In genomic region chrX:119790977-119791436, GRCh38 we compare ENCODE assay signal across 9 cellular contexts. TPM values are rescaled to one million over a fixed set of nuclear protein-coding genes. Genes with fewer than 3 reads are reported as not detected.
DNase-seq lines count a peak whose midpoint lies in the region; ATAC-seq, FAIRE-seq and TF ChIP-seq lines count a peak whose summit lies in the region.
"Had no signal": no experiment of that assay in that cellular context is flagged by ENCODE, and none has a peak within 500 bp of the region (broad histone marks: within the 10 kb centered on the region; RNA-seq: fewer than 3 reads in every experiment).

No MANE protein-coding gene starts in this region.

- CTCF ChIA-PET in activated CD4-positive, alpha-beta memory T cell treated with anti-CD3 and anti-CD28 coated beads, Interleukin-2, amount 10 ng/mL, durations not matched to agents 7 days and 5 days (lab: Charles Lee): interaction anchor here (1.0 to 1.9 kb wide), 15 partner anchors 10 to 322 kb away, joined by 3 to 14 read pairs (median 4); partner anchors contain the start of genes NDUFA1, RNF113A, SEPTIN6 and UPF3B
- CTCF ChIA-PET in endothelial cell of umbilical vein (lab: Charles Lee): interaction anchor here (0.5 to 1.7 kb wide), 10 partner anchors 36 to 317 kb away, joined by 3 to 13 read pairs (median 3); partner anchors contain the start of gene UPF3B

- H3K27ac Mint-ChIP-seq in activated CD4-positive, alpha-beta memory T cell treated with anti-CD3 and anti-CD28 coated beads, Interleukin-2, amount 10 ng/mL, durations not matched to agents 7 days and 5 days: peak overlapping the region; percentile 92

- TF ChIP-seq CTCF in Loucy (conservative IDR thresholded peaks at IDR 0.05; ENCODE audit: low read length): peak; percentile 36
- no peak for TF ChIP-seq CTCF in endothelial cell of umbilical vein (IDR thresholded peaks at IDR 0.05; ENCODE audit: extremely low read depth in 1 of 2, insufficient read depth in 1 of 2, low read depth in 1 of 2, low read length in 2 of 2)

- BruUV-seq in endothelial cell of umbilical vein (replicated peaks; lab: Mats Ljungman, UMichigan): TSS peak; percentile 53

- dilution Hi-C loops in endothelial cell of umbilical vein (cut with MboI; ENCODE audit: extremely low pct_ligation_motif_present, low sequenced_read_pairs): no loop called here

- H3K4me2 ChIP-seq in Loucy (ENCODE audit: low read depth, low read length, poor library complexity, severe bottlenecking) (peak overlapping the region; percentile 89), endothelial cell of umbilical vein (ENCODE audit: insufficient read depth, low read length) (peak overlapping the region; percentile 96)

- H3K4me1 ChIP-seq in Loucy (ENCODE audit: insufficient read depth, low read length, poor library complexity, severe bottlenecking): peaks cover 4% of the 10 kb centered on the region
- H3K4me1 ChIP-seq in endothelial cell of umbilical vein (ENCODE audit: control insufficient read depth, extremely low read depth, insufficient read depth, low read length): peaks cover 24% of the 10 kb centered on the region
- peaks cover 0 to 8% of the 10 kb centered on the region in 2 donors for H3K4me1 ChIP-seq in muscle layer of duodenum (ENCODE audit: control insufficient read depth in 1 of 2, insufficient read depth in 2 of 2, low read length in 2 of 2)

- peak; percentile 5 for ATAC-seq in GM21619 (IDR thresholded peaks at IDR 0.05; ENCODE audit: unreplicated experiment)

- H3K9ac ChIP-seq in Loucy (ENCODE audit: low read depth, low read length, poor library complexity, severe bottlenecking): peak overlapping the region; percentile 97
- peak overlapping the region; percentile 92 for H3K9ac ChIP-seq in endothelial cell of umbilical vein (replicated peaks; ENCODE audit: extremely low read depth, insufficient read depth, low read length)

- no peaks in the 10 kb centered on the region for H3F3A ChIP-seq in Loucy (ENCODE audit: low read depth)

- no peaks in the 10 kb centered on the region for H3K9me2 ChIP-seq in Loucy (replicated peaks; ENCODE audit: low read depth, low read length)

- no peaks in the 10 kb centered on the region for H3K9me3 ChIP-seq in Loucy (ENCODE audit: insufficient read depth, low read depth, low read length)
- no peaks in the 10 kb centered on the region for H3K9me3 ChIP-seq in endothelial cell of umbilical vein (replicated peaks; ENCODE audit: control insufficient read depth, insufficient read depth, low read length)
- no peaks in the 10 kb centered on the region for H3K9me3 ChIP-seq in muscle layer of duodenum (ENCODE audit: control insufficient read depth in 1 of 2, low read length in 2 of 2)

- peak; percentile 50 for FAIRE-seq in endothelial cell of umbilical vein (lab: Jason Lieb, UNC)
- FAIRE-seq: colon had no signal

- H3K27ac ChIP-seq in endothelial cell of umbilical vein (ENCODE audit: insufficient read depth, low read depth, low read length) (peak overlapping the region; percentile 85), muscle layer of duodenum (ENCODE audit: low read length) (peak overlapping the region; percentile 92), substantia nigra (ENCODE audit: low read depth, low read length, poor library complexity, severe bottlenecking) (peak overlapping the region; percentile 93)

- H3K27me3 ChIP-seq in Loucy (ENCODE audit: insufficient read depth, low read length, poor library complexity, severe bottlenecking) (peaks cover 6% of the 10 kb centered on the region), endothelial cell of umbilical vein (ENCODE audit: control insufficient read depth in 2 of 2, insufficient read depth in 2 of 2, low read length in 2 of 2) (no peaks in the 10 kb centered on the region), muscle layer of duodenum (ENCODE audit: low read depth, low read length) (no peaks in the 10 kb centered on the region)

- peak overlapping the region; percentile 96; the same call in 1 of the 2 replicates for H2AFZ ChIP-seq in Loucy (ENCODE audit: low read length)
- no peak overlapping the region for H2AFZ ChIP-seq in endothelial cell of umbilical vein (ENCODE audit: low read depth, low read length)

- peaks cover 66% of the 10 kb centered on the region for H3K79me2 ChIP-seq in Loucy (ENCODE audit: insufficient read depth, low read length)
- H3K79me2 ChIP-seq in endothelial cell of umbilical vein (ENCODE audit: control insufficient read depth, insufficient read depth, low read length): peaks cover 49% of the 10 kb centered on the region

- intact Hi-C loops in endothelial cell of umbilical vein (cut with micrococcal nuclease) (loop anchor here (1.0 to 5.0 kb wide), 5 partner anchors 36 to 217 kb away; partner anchors contain the start of genes NDUFA1, RNF113A, UBE2A and UPF3B), posterior vena cava (cut with DNase I) (no loop called here)

- peak overlapping the region; percentile 93 for H3K4me3 Mint-ChIP-seq in activated CD4-positive, alpha-beta memory T cell treated with anti-CD3 and anti-CD28 coated beads, Interleukin-2, amount 10 ng/mL, durations not matched to agents 7 days and 5 days

- H3K36me3 ChIP-seq in Loucy (ENCODE audit: insufficient read depth, low read length): peaks cover 30% of the 10 kb centered on the region
- peaks cover 4% of the 10 kb centered on the region in 2 experiments for H3K36me3 ChIP-seq in endothelial cell of umbilical vein (ENCODE audit: control insufficient read depth in 2 of 2, extremely low read depth in 1 of 2, insufficient read depth in 2 of 2, low read length in 2 of 2)
- peaks cover 4 to 10% of the 10 kb centered on the region in 2 donors for H3K36me3 ChIP-seq in muscle layer of duodenum (ENCODE audit: control insufficient read depth in 1 of 2, insufficient read depth in 2 of 2, low read length in 2 of 2)

- DNase-seq in EH (ENCODE audit: low read depth) (peak; percentile 43), endothelial cell of umbilical vein (ENCODE audit: low read depth, low spot score) (peak; percentile 57), substantia nigra (lab: John Stamatoyannopoulos, UW) (peak in 22 of 49 donors; percentile 1 to 50 (median 25)), posterior vena cava (ENCODE audit: low spot score) (no peak)
- peak; percentile 50 for DNase-seq in activated CD4-positive, alpha-beta memory T cell treated with anti-CD3 and anti-CD28 coated beads, Interleukin-2, amount 10 ng/mL, durations not matched to agents 7 days and 5 days

- peaks cover 48% of the 10 kb centered on the region for H4K20me1 ChIP-seq in Loucy (ENCODE audit: insufficient read depth, low read length, poor library complexity, severe bottlenecking)
- no peaks in the 10 kb centered on the region for H4K20me1 ChIP-seq in endothelial cell of umbilical vein (replicated peaks; ENCODE audit: control insufficient read depth, extremely low read depth, insufficient read depth, low read length)

- POLR2A ChIA-PET in activated CD4-positive, alpha-beta memory T cell treated with anti-CD3 and anti-CD28 coated beads, Interleukin-2, amount 10 ng/mL, durations not matched to agents 7 days and 5 days (lab: Charles Lee): interaction anchor here (0.8 to 3.7 kb wide), 25 partner anchors 14 to 814 kb away, joined by 3 to 62 read pairs (median 6); partner anchors contain the start of genes NDUFA1, RNF113A, SEPTIN6 and SLC25A5
- POLR2A ChIA-PET in endothelial cell of umbilical vein (lab: Charles Lee): interaction anchor here (0.6 to 2.4 kb wide), 9 partner anchors 9 to 287 kb away, joined by 3 to 22 read pairs (median 4); partner anchors contain the start of genes NDUFA1, RNF113A, SEPTIN6 and UPF3B

- no peaks in the 10 kb centered on the region for H3K27me3 Mint-ChIP-seq in activated CD4-positive, alpha-beta memory T cell treated with anti-CD3 and anti-CD28 coated beads, Interleukin-2, amount 10 ng/mL, durations not matched to agents 7 days and 5 days

- TF ChIP-seq POLR2A in endothelial cell of umbilical vein (IDR thresholded peaks at IDR 0.05; ENCODE audit: low read depth, low read length): no peak

- H3K4me3 ChIP-seq in Loucy (ENCODE audit: low read length, poor library complexity, severe bottlenecking) (peak overlapping the region; percentile 98), endothelial cell of umbilical vein (replicated peaks in 1 of 3; ENCODE audit: insufficient read depth in 1 of 3, low read depth in 1 of 3, low read length in 3 of 3) (peak overlapping the region; percentile 65 to 93 (median 92)), muscle layer of duodenum (ENCODE audit: low read depth in 1 of 2, low read length in 2 of 2) (peak overlapping the region; percentile 64 to 75)

- H3K9me3 Mint-ChIP-seq in activated CD4-positive, alpha-beta memory T cell treated with anti-CD3 and anti-CD28 coated beads, Interleukin-2, amount 10 ng/mL, durations not matched to agents 7 days and 5 days: no peaks in the 10 kb centered on the region

- H3K9me1 ChIP-seq in endothelial cell of umbilical vein (replicated peaks; ENCODE audit: control insufficient read depth, extremely low read depth, insufficient read depth, low read length): no peaks in the 10 kb centered on the region

- H3K4me1 Mint-ChIP-seq in activated CD4-positive, alpha-beta memory T cell treated with anti-CD3 and anti-CD28 coated beads, Interleukin-2, amount 10 ng/mL, durations not matched to agents 7 days and 5 days: peaks cover 33% of the 10 kb centered on the region

- peaks cover 50% of the 10 kb centered on the region for H3K36me3 Mint-ChIP-seq in activated CD4-positive, alpha-beta memory T cell treated with anti-CD3 and anti-CD28 coated beads, Interleukin-2, amount 10 ng/mL, durations not matched to agents 7 days and 5 days (ENCODE audit: low read depth)

RNA-seq across cellular contexts. Expression of gene RPL39, which starts 0.4 kb away (rescaled TPM):
- total RNA-seq in activated CD4-positive, alpha-beta memory T cell treated with anti-CD3 and anti-CD28 coated beads, Interleukin-2, amount 10 ng/mL, durations not matched to agents 7 days and 5 days: 1,000 to 10,000 TPM; 2,056 to 2,070 TPM
- total RNA-seq in endothelial cell of umbilical vein: 1,516 and 1,582 TPM in 2 replicates
- 1,285 and 1,305 TPM in 2 replicates for polyA plus RNA-seq in endothelial cell of umbilical vein
- polyA plus RNA-seq in endothelial cell of umbilical vein (2011; cell fraction: cytosol; rRNA removed): 3,416 and 3,533 TPM in 2 replicates
- 642 and 902 TPM in 2 replicates for polyA plus RNA-seq in endothelial cell of umbilical vein (2011; cell fraction: nucleus; rRNA removed)
- polyA plus RNA-seq in endothelial cell of umbilical vein (2012): 4,393 and 5,665 TPM in 2 replicates
- 147 and 161 TPM in 2 replicates for polyA minus RNA-seq in endothelial cell of umbilical vein
- polyA minus RNA-seq in endothelial cell of umbilical vein (2011; cell fraction: cytosol; rRNA and poly(A)+ RNA removed): 394 TPM
- 46.8 and 58.7 TPM in 2 replicates for polyA minus RNA-seq in endothelial cell of umbilical vein (2011; cell fraction: nucleus; rRNA and poly(A)+ RNA removed)
- total RNA-seq in posterior vena cava: 1,000 to 10,000 TPM; 1,458 to 1,459 TPM

RNA-seq across cellular contexts. Expression of gene SOWAHD, which starts 32.6 kb away (rescaled TPM):
- total RNA-seq in activated CD4-positive, alpha-beta memory T cell treated with anti-CD3 and anti-CD28 coated beads, Interleukin-2, amount 10 ng/mL, durations not matched to agents 7 days and 5 days: 1 to 10 TPM; 1.9 TPM
- not detected in 2 replicates for total RNA-seq in endothelial cell of umbilical vein
- not detected in 2 replicates for polyA plus RNA-seq in endothelial cell of umbilical vein
- not detected in 2 replicates for polyA plus RNA-seq in endothelial cell of umbilical vein (2011; cell fraction: cytosol; rRNA removed)
- polyA plus RNA-seq in endothelial cell of umbilical vein (2011; cell fraction: nucleus; rRNA removed): not detected in 2 replicates
- not detected in 2 replicates for polyA plus RNA-seq in endothelial cell of umbilical vein (2012)
- polyA minus RNA-seq in endothelial cell of umbilical vein: not detected in 2 replicates
- not detected for polyA minus RNA-seq in endothelial cell of umbilical vein (2011; cell fraction: cytosol; rRNA and poly(A)+ RNA removed)
- polyA minus RNA-seq in endothelial cell of umbilical vein (2011; cell fraction: nucleus; rRNA and poly(A)+ RNA removed): not detected in 2 replicates
- total RNA-seq in posterior vena cava: under 1 TPM; 0.29 to 0.32 TPM
